In genomic region chr18:23281626-23282436, GRCh38 we compare ENCODE assay signal across 1 cellular context.
TF ChIP-seq lines count a peak whose summit lies in the region.

No MANE protein-coding gene starts in this region.

TF ChIP-seq in H1, 55 proteins besides CTCF, POLR2A, EP300 and RAD21:
- TF ChIP-seq E2F6 (IDR thresholded peaks at IDR 0.05) (no peak), BACH1 (IDR thresholded peaks at IDR 0.05; ENCODE audit: low read length) (no peak), NANOG (IDR thresholded peaks at IDR 0.05; ENCODE audit: insufficient read depth, low read depth, low read length, poor library complexity, severe bottlenecking) (peak; percentile 26)
TF ChIP-seq in H1: peak in this region for 1.
